1 cellular context compared by ENCODE assay signal in genomic region chr15:66685638-66686150, GRCh38.
TF ChIP-seq lines count a peak whose summit lies in the region.

No MANE protein-coding gene starts in this region.

TF ChIP-seq in HCT116, 20 proteins besides CTCF, POLR2A, EP300 and RAD21 (continued from another document):
- no peak for TF ChIP-seq ZBTB33 (IDR thresholded peaks at IDR 0.05; ENCODE audit: extremely low read depth, insufficient replicate concordance, low read length)
- TF ChIP-seq SRF (IDR thresholded peaks at IDR 0.05; ENCODE audit: low read depth) = no peak
- TF ChIP-seq ZNF274 (IDR thresholded peaks at IDR 0.05; ENCODE audit: low read depth, low read length) = no peak
- TF ChIP-seq JUND (IDR thresholded peaks at IDR 0.05) = no peak
- no peak for TF ChIP-seq SP1 (IDR thresholded peaks at IDR 0.05; ENCODE audit: low read depth)
